29 cellular contexts compared by ENCODE assay signal in the genomic region with DNA sequence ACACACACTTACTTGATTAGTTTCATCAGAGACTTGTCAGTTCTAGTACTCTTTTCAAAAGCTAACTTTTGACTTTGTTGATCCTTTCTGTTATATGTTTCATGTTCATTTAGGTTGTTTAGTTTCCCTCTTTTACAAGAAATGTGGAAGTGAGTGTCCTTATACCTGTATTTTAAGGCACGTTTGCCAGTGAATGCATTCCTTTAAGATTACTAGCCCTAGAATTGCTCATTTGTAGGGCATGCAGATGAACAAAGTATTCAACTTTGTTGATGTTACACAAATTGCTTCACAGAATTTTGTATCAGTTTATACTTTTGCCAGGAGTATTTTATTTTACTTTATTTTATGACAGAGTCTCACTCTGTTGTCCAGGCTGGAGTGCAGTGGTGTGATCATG. TPM values are rescaled to one million over a fixed set of nuclear protein-coding genes. Genes with fewer than 3 reads are reported as not detected.
DNase-seq lines count a peak whose midpoint lies in the region; ATAC-seq and TF ChIP-seq lines count a peak whose summit lies in the region.
"Had no signal": no experiment of that assay in that cellular context is flagged by ENCODE, and none has a peak within 500 bp of the region (broad histone marks: within the 10 kb centered on the region; RNA-seq: fewer than 3 reads in every experiment).

No MANE protein-coding gene starts in this region.

- H3K4me3 ChIP-seq in breast epithelium (no peak overlapping the region), adipocyte (ENCODE audit: low read length) (no peak overlapping the region), smooth muscle cell (no peak overlapping the region)
- H3K4me3 ChIP-seq: adrenal gland, colonic mucosa, SK-N-MC, thoracic aorta, uterus had no signal

- H3K4me3 Mint-ChIP-seq in MCF 10A (ENCODE audit: unreplicated experiment) = no peak overlapping the region
- H3K4me3 Mint-ChIP-seq: stimulated activated naive CD8-positive, alpha-beta T cell treated with anti-CD3 and anti-CD28 coated beads, Interleukin-15, amount 100 ng/mL, for 72 hours; T-helper 17 cell had no signal

- no peaks in the 10 kb centered on the region for H3F3A ChIP-seq in smooth muscle cell (ENCODE audit: low read depth)

- intact Hi-C loops in MCF 10A (cut with micrococcal nuclease) (no loop called here), breast epithelium (cut with DNase I; ENCODE audit: low total_unique reads) (no loop called here)

- TF ChIP-seq CTCF in MCF 10A (IDR thresholded peaks at IDR 0.05; ENCODE audit: unreplicated experiment) (no peak), breast epithelium (IDR thresholded peaks at IDR 0.05) (no peak), smooth muscle cell (IDR thresholded peaks at IDR 0.05; ENCODE audit: borderline replicate concordance, insufficient read depth, poor library complexity, severe bottlenecking) (no peak)

- 41% methylated on average over 1 of the region's 1 CpG for WGBS in smooth muscle cell (ENCODE audit: low lambda C conversion rate)

- H3K4me1 Mint-ChIP-seq in MCF 10A (ENCODE audit: insufficient read depth, unreplicated experiment) = peaks cover 22% of the 10 kb centered on the region

- no peaks in the 10 kb centered on the region for H3K36me3 Mint-ChIP-seq in MCF 10A (ENCODE audit: insufficient read depth, unreplicated experiment)

- H3K36me3 ChIP-seq in breast epithelium (no peaks in the 10 kb centered on the region), adipocyte (ENCODE audit: control insufficient read depth, insufficient read depth, low read length, severe bottlenecking) (no peaks in the 10 kb centered on the region), smooth muscle cell (ENCODE audit: low read depth) (no peaks in the 10 kb centered on the region)
- H3K36me3 ChIP-seq: adrenal gland, colonic mucosa, thoracic aorta, uterus had no signal

- peak overlapping the region; percentile 61 for H3K27ac Mint-ChIP-seq in MCF 10A (ENCODE audit: low read depth, unreplicated experiment)
- H3K27ac Mint-ChIP-seq: stimulated activated naive CD8-positive, alpha-beta T cell treated with anti-CD3 and anti-CD28 coated beads, Interleukin-15, amount 100 ng/mL, for 72 hours; T-helper 17 cell had no signal

- no peak for ATAC-seq in activated CD4-positive, CD25-positive, alpha-beta regulatory T cell treated with anti-CD3 and anti-CD28 coated beads, Interleukin-2, amount 50 U/mL, for 24 hours
- ATAC-seq in HG03095 (IDR thresholded peaks at IDR 0.05; ENCODE audit: unreplicated experiment) = no peak
- ATAC-seq: right cardiac atrium; stimulated activated naive CD8-positive, alpha-beta T cell treated with anti-CD3 and anti-CD28 coated beads, Interleukin-15, amount 100 ng/mL, for 72 hours; T-helper 17 cell had no signal

- H3K9ac ChIP-seq in adipocyte (ENCODE audit: low read length) (no peak overlapping the region), smooth muscle cell (ENCODE audit: low read depth) (no peak overlapping the region)

- H2AFZ ChIP-seq in smooth muscle cell (ENCODE audit: low read depth) = no peak overlapping the region

- no TSS peak for BruUV-seq in MCF 10A (replicated peaks; lab: Mats Ljungman, UMichigan)

- no peak overlapping the region for H3K27ac ChIP-seq in breast epithelium
- peak overlapping the region; percentile 36 for H3K27ac ChIP-seq in smooth muscle cell (ENCODE audit: low read depth)
- H3K27ac ChIP-seq: adrenal gland, colonic mucosa, SK-N-MC, thoracic aorta, uterus had no signal

- no peaks in the 10 kb centered on the region for H3K4me1 ChIP-seq in breast epithelium
- H3K4me1 ChIP-seq in adipocyte (ENCODE audit: control insufficient read depth, insufficient read depth, low read length) = peaks cover 7% of the 10 kb centered on the region
- no peaks in the 10 kb centered on the region for H3K4me1 ChIP-seq in smooth muscle cell (ENCODE audit: low read depth)
- H3K4me1 ChIP-seq: adrenal gland, colonic mucosa, uterus had no signal

- no peaks in the 10 kb centered on the region for H3K27me3 Mint-ChIP-seq in MCF 10A (ENCODE audit: insufficient read depth, unreplicated experiment)

- no peak for TF ChIP-seq POLR2A in breast epithelium (IDR thresholded peaks at IDR 0.05)

- POLR2A ChIA-PET in MCF 10A (lab: Yijun Ruan, JAX) = interaction anchor here (0.5 to 1.2 kb wide), 2 partner anchors 15 to 129 kb away, joined by 3 to 4 read pairs; no protein-coding TSS in a partner anchor

- no peaks in the 10 kb centered on the region for H3K79me2 ChIP-seq in smooth muscle cell (ENCODE audit: low read depth)

- no peak overlapping the region for H3K4me2 ChIP-seq in smooth muscle cell

- no peaks in the 10 kb centered on the region for H3K9me3 Mint-ChIP-seq in MCF 10A (ENCODE audit: unreplicated experiment)
- H3K9me3 Mint-ChIP-seq: stimulated activated naive CD8-positive, alpha-beta T cell treated with anti-CD3 and anti-CD28 coated beads, Interleukin-15, amount 100 ng/mL, for 72 hours had no signal

- CTCF ChIA-PET in MCF 10A (lab: Yijun Ruan, JAX) = interaction anchor here (0.5 to 1.0 kb wide), 2 partner anchors 37 to 47 kb away, joined by 3 to 5 read pairs; no protein-coding TSS in a partner anchor

- H4K20me1 ChIP-seq in smooth muscle cell (ENCODE audit: low read depth) = no peaks in the 10 kb centered on the region

- DNase-seq in MCF 10A (ENCODE audit: unreplicated experiment) (peak; percentile 20), breast epithelium (ENCODE audit: low spot score in 2 of 2) (no peak), adipocyte (ENCODE audit: low read depth) (peak; percentile 14), fibroblast of peridontal ligament (ENCODE audit: extremely low read depth) (peak; percentile 7), smooth muscle cell (lab: John Stamatoyannopoulos, UW; ENCODE audit: unreplicated experiment) (no peak), NCI-H146 treated with DMSO at 0.1 percent for 48 hours (lab: John Stamatoyannopoulos, UW; ENCODE audit: unreplicated experiment) (no peak)
- DNase-seq: 8988T; activated CD4-positive, alpha-beta T cell treated with anti-CD3 and anti-CD28 coated beads, Interleukin-2, amount 50 U/mL, for 48 hours; activated CD4-positive, CD25-positive, alpha-beta regulatory T cell treated with anti-CD3 and anti-CD28 coated beads, Interleukin-2, amount 50 U/mL, for 72 hours; activated naive CD4-positive, alpha-beta T cell treated with Interleukin-2 at 50 U/mL for 16 hours; adrenal gland; colonic mucosa; DMS79 treated with DMSO at 0.1 percent for 48 hours; effector CD4-positive, alpha-beta T cell; H7; kidney; NCI-H1092; NCI-H1694 treated with DMSO at 0.1 percent for 48 hours; NCI-H510A; right cardiac atrium; stimulated activated CD8-positive, alpha-beta memory T cell treated with anti-CD3 and anti-CD28 coated beads, Interleukin-4, amount 100 ng/mL, for 48 hours; stimulated activated naive CD8-positive, alpha-beta T cell treated with anti-CD3 and anti-CD28 coated beads, Interleukin-15, amount 100 ng/mL, for 72 hours; T-helper 17 cell; uterus had no signal

- H3K9me3 ChIP-seq in breast epithelium (no peaks in the 10 kb centered on the region), adipocyte (ENCODE audit: control insufficient read depth, low read length) (no peaks in the 10 kb centered on the region), smooth muscle cell (replicated peaks; ENCODE audit: low read depth) (no peaks in the 10 kb centered on the region)
- H3K9me3 ChIP-seq: adrenal gland, colonic mucosa, thoracic aorta, uterus had no signal

- H3K27me3 ChIP-seq in breast epithelium (no peaks in the 10 kb centered on the region), adipocyte (replicated peaks; ENCODE audit: control insufficient read depth, insufficient read depth, low read length) (no peaks in the 10 kb centered on the region), smooth muscle cell (ENCODE audit: low read depth) (no peaks in the 10 kb centered on the region)
- H3K27me3 ChIP-seq: adrenal gland, colonic mucosa, uterus had no signal

RNA-seq across cellular contexts. Expression of gene IL1RL2, which starts 6.3 kb away (rescaled TPM):
- not detected in 2 replicates for total RNA-seq in MCF 10A (2022)
- 1 to 10 TPM; 1.9 to 5.9 (median 2.3) TPM for total RNA-seq in breast epithelium
- total RNA-seq in smooth muscle cell = 0.13 and 0.40 TPM in 2 replicates
- polyA plus RNA-seq in smooth muscle cell = 0.10 and 1.2 TPM in 2 replicates
- total RNA-seq: H7, OCI-LY7, T-helper 17 cell had no signal

RNA-seq across cellular contexts. Expression of gene IL1R1, which starts 50.5 kb away (rescaled TPM):
- 5.2 and 6.0 TPM in 2 replicates for total RNA-seq in MCF 10A (2022)
- total RNA-seq in breast epithelium = 100 to 1,000 TPM; 127 to 206 (median 136) TPM
- total RNA-seq in smooth muscle cell = 32.4 and 36.6 TPM in 2 replicates
- polyA plus RNA-seq in smooth muscle cell = 20.0 and 26.8 TPM in 2 replicates
- total RNA-seq: OCI-LY7 had no signal

Comparison
In these comparisons a context has a peak if more than half of its experiments do, and no peak if none do; other contexts are left out.
1. DNase-seq: peak in MCF 10A (single experiment), adipocyte (single experiment) and fibroblast of peridontal ligament (single experiment); none in breast epithelium (0 of 2), smooth muscle cell (single experiment) and NCI-H146 treated with DMSO at 0.1 percent for 48 hours (single experiment).